In genomic region chr22:50169181-50169759, GRCh38 we compare ENCODE assay signal across 8 cellular contexts. TPM values are rescaled to one million over a fixed set of nuclear protein-coding genes. Genes with fewer than 3 reads are reported as not detected.
DNase-seq lines count a peak whose midpoint lies in the region; ATAC-seq, FAIRE-seq and TF ChIP-seq lines count a peak whose summit lies in the region.

No MANE protein-coding gene starts in this region.

- peak overlapping the region; percentile 78 for H3K27ac Mint-ChIP-seq in astrocyte (ENCODE audit: unreplicated experiment)
- H3K27ac Mint-ChIP-seq in naive thymus-derived CD4-positive, alpha-beta T cell, result peak overlapping the region in 2 of 9 donors; percentile 10 to 55

- peak overlapping the region; percentile 68 for H3K4me3 Mint-ChIP-seq in astrocyte (ENCODE audit: unreplicated experiment)
- peak overlapping the region; percentile 36 to 89 (median 72) for H3K4me3 Mint-ChIP-seq in naive thymus-derived CD4-positive, alpha-beta T cell

- no peaks in the 10 kb centered on the region for H3K4me1 Mint-ChIP-seq in astrocyte (ENCODE audit: low read depth, unreplicated experiment)
- H3K4me1 Mint-ChIP-seq in naive thymus-derived CD4-positive, alpha-beta T cell, result peaks cover 0 to 6% (median 2%) of the 10 kb centered on the region in 7 donors

- H3K4me1 ChIP-seq in heart left ventricle (peaks cover 0 to 18% (median 0%) of the 10 kb centered on the region in 12 donors), astrocyte (ENCODE audit: insufficient read depth, low read length) (no peaks in the 10 kb centered on the region), uterus (peaks cover 0 to 9% of the 10 kb centered on the region in 2 donors)
- H3K4me1 ChIP-seq in naive thymus-derived CD4-positive, alpha-beta T cell (ENCODE audit: control insufficient read depth in 2 of 2, insufficient read depth in 2 of 2, low read length in 2 of 2), result no peaks in the 10 kb centered on the region

- intact Hi-C loops in heart left ventricle (cut with DNase I), result no loop called here
- intact Hi-C loops in Right ventricle myocardium superior (cut with DNase I), result no loop called here
- intact Hi-C loops in naive thymus-derived CD4-positive, alpha-beta T cell (cut with micrococcal nuclease), result no loop called here
- intact Hi-C loops in uterus (cut with DNase I; ENCODE audit: low total_unique reads), result no loop called here

- H2AFZ ChIP-seq in astrocyte (ENCODE audit: low read depth, low read length), result no peak overlapping the region

- ATAC-seq in heart left ventricle (no peak), Right ventricle myocardium superior (ENCODE audit: poor library complexity) (no peak)
- ATAC-seq in naive thymus-derived CD4-positive, alpha-beta T cell, result no peak

- TF ChIP-seq POLR2A in heart left ventricle (IDR thresholded peaks at IDR 0.05) (no peak), uterus (IDR thresholded peaks at IDR 0.05) (no peak)

- H3K36me3 ChIP-seq in heart left ventricle (no peaks in the 10 kb centered on the region), astrocyte (ENCODE audit: insufficient read depth, low read length) (no peaks in the 10 kb centered on the region), uterus (no peaks in the 10 kb centered on the region)
- H3K36me3 ChIP-seq in naive thymus-derived CD4-positive, alpha-beta T cell (ENCODE audit: control insufficient read depth in 2 of 3, insufficient read depth in 3 of 3, low read length in 3 of 3), result no peaks in the 10 kb centered on the region

- TF ChIP-seq CTCF in heart left ventricle (IDR thresholded peaks at IDR 0.05), result no peak
- TF ChIP-seq CTCF in astrocyte (IDR thresholded peaks at IDR 0.05; ENCODE audit: insufficient read depth, low read depth, low read length), result no peak
- no peak for TF ChIP-seq CTCF in uterus (IDR thresholded peaks at IDR 0.05)

- no peak overlapping the region for H3K9ac ChIP-seq in astrocyte (ENCODE audit: low read length)

- H3K36me3 Mint-ChIP-seq in astrocyte (ENCODE audit: low read depth, unreplicated experiment), result no peaks in the 10 kb centered on the region
- no peaks in the 10 kb centered on the region for H3K36me3 Mint-ChIP-seq in naive thymus-derived CD4-positive, alpha-beta T cell

- POLR2A ChIA-PET in naive thymus-derived CD4-positive, alpha-beta T cell (lab: Charles Lee), result no interaction called here

- DNase-seq in heart left ventricle (peak in 1 of 5 donors; percentile 25), Right ventricle myocardium superior (no peak), astrocyte (ENCODE audit: low read depth) (no peak), NAMALWA (ENCODE audit: low spot score) (no peak), NCI-H187 treated with DMSO at 0.1 percent for 48 hours (lab: John Stamatoyannopoulos, UW) (no peak), NOMO-1 (lab: John Stamatoyannopoulos, UW; ENCODE audit: unreplicated experiment in 2 of 2) (no peak), uterus (no peak)
- DNase-seq in naive thymus-derived CD4-positive, alpha-beta T cell, result no peak

- CTCF ChIA-PET in naive thymus-derived CD4-positive, alpha-beta T cell (lab: Charles Lee), result no interaction called here

- no peak overlapping the region for H3K4me2 ChIP-seq in astrocyte (ENCODE audit: low read length)

- WGBS in heart left ventricle, 4 donors, result 7 to 12% (median 10%) methylated on average over 34 to 36 of the region's 36 CpGs

- no peaks in the 10 kb centered on the region for H4K20me1 ChIP-seq in astrocyte (ENCODE audit: insufficient read depth, low read length)

- peaks cover 1% of the 10 kb centered on the region for H3K9me3 Mint-ChIP-seq in astrocyte (ENCODE audit: unreplicated experiment)
- no peaks in the 10 kb centered on the region for H3K9me3 Mint-ChIP-seq in naive thymus-derived CD4-positive, alpha-beta T cell

- H3K4me3 ChIP-seq in heart left ventricle (peak overlapping the region in 7 of 12 donors; percentile 43 to 60 (median 52)), astrocyte (ENCODE audit: insufficient read depth, low read depth, low read length) (no peak overlapping the region), uterus (peak overlapping the region in 1 of 2 donors; percentile 45)
- H3K4me3 ChIP-seq in naive thymus-derived CD4-positive, alpha-beta T cell (ENCODE audit: low read length), result no peak overlapping the region

- H3K9me3 ChIP-seq in heart left ventricle (no peaks in the 10 kb centered on the region), astrocyte (ENCODE audit: insufficient read depth, low read depth, low read length) (no peaks in the 10 kb centered on the region), uterus (no peaks in the 10 kb centered on the region)
- H3K9me3 ChIP-seq in naive thymus-derived CD4-positive, alpha-beta T cell (ENCODE audit: control insufficient read depth in 2 of 3, low read length in 3 of 3), result no peaks in the 10 kb centered on the region

- H3K27me3 ChIP-seq in heart left ventricle (peaks cover 10 to 40% (median 20%) of the 10 kb centered on the region in 9 donors), astrocyte (ENCODE audit: insufficient read depth, low read length) (peaks cover 8% of the 10 kb centered on the region), uterus (peaks cover 0 to 2% of the 10 kb centered on the region in 2 donors)
- H3K27me3 ChIP-seq in naive thymus-derived CD4-positive, alpha-beta T cell (ENCODE audit: control insufficient read depth in 2 of 2, insufficient read depth in 2 of 2, low read length in 2 of 2), result peaks cover 0 to 4% of the 10 kb centered on the region in 2 donors

- no peak for FAIRE-seq in astrocyte (lab: Jason Lieb, UNC)

- H3K27me3 Mint-ChIP-seq in astrocyte (ENCODE audit: low read depth, unreplicated experiment), result peaks cover 15% of the 10 kb centered on the region
- peaks cover 20 to 49% (median 39%) of the 10 kb centered on the region in 5 donors for H3K27me3 Mint-ChIP-seq in naive thymus-derived CD4-positive, alpha-beta T cell

- no peaks in the 10 kb centered on the region for H3K79me2 ChIP-seq in astrocyte (ENCODE audit: insufficient read depth, low read length)

- no peak overlapping the region for H3K27ac ChIP-seq in heart left ventricle
- H3K27ac ChIP-seq in astrocyte (ENCODE audit: low read depth, low read length), result no peak overlapping the region
- H3K27ac ChIP-seq in naive thymus-derived CD4-positive, alpha-beta T cell (ENCODE audit: low read depth, low read length), result no peak overlapping the region
- H3K27ac ChIP-seq in uterus, result no peak overlapping the region

RNA-seq across cellular contexts. Expression of gene PANX2, which starts 1.3 kb away (rescaled TPM):
- total RNA-seq in heart left ventricle (under 1 TPM in 5 of 9 donors, not detected in 4; 0.08 to 0.77 (median 0.56) TPM), Right ventricle myocardium superior (0.43 TPM), astrocyte (2.3 and 2.8 TPM in 2 replicates), uterus (under 1 TPM in 2 of 4 donors, not detected in 2; 0.35 to 0.43 TPM)
- under 1 TPM in 1 of 2 donors, not detected in 1; 0.08 TPM for polyA plus RNA-seq in heart left ventricle
- total RNA-seq in naive thymus-derived CD4-positive, alpha-beta T cell, result 1 to 10 TPM in 1 of 5 experiments, under 1 TPM in 2, not detected in 2; 0.27 to 2.0 (median 0.66) TPM
- not detected for polyA plus RNA-seq in naive thymus-derived CD4-positive, alpha-beta T cell

RNA-seq across cellular contexts. Expression of gene TRABD, which starts 16.4 kb away (rescaled TPM):
- total RNA-seq in heart left ventricle (10 to 100 TPM; 14.3 to 28.1 (median 17.5) TPM), Right ventricle myocardium superior (22.0 TPM), astrocyte (34.0 and 35.7 TPM in 2 replicates), uterus (10 to 100 TPM in 3 of 4 donors, 1 to 10 TPM in 1; 9.5 to 37.3 (median 15.0) TPM)
- polyA plus RNA-seq in heart left ventricle, result 10 to 100 TPM; 25.8 to 32.9 TPM
- 100 to 1,000 TPM; 106 to 157 (median 124) TPM for total RNA-seq in naive thymus-derived CD4-positive, alpha-beta T cell
- 10 to 100 TPM; 29.4 to 50.0 TPM for polyA plus RNA-seq in naive thymus-derived CD4-positive, alpha-beta T cell

RNA-seq across cellular contexts. Expression of gene SELENOO, which starts 31.5 kb away (rescaled TPM):
- total RNA-seq in heart left ventricle (10 to 100 TPM; 10.4 to 23.8 (median 12.8) TPM), Right ventricle myocardium superior (15.6 TPM), astrocyte (16.9 and 18.5 TPM in 2 replicates), uterus (10 to 100 TPM in 2 of 4 donors, 1 to 10 TPM in 2; 1.5 to 22.1 (median 10.0) TPM)
- 10 to 100 TPM; 16.0 to 20.4 TPM for polyA plus RNA-seq in heart left ventricle
- 10 to 100 TPM; 26.7 to 36.6 (median 32.4) TPM for total RNA-seq in naive thymus-derived CD4-positive, alpha-beta T cell
- polyA plus RNA-seq in naive thymus-derived CD4-positive, alpha-beta T cell, result 1 to 10 TPM; 3.4 to 5.9 TPM

Comparison
In these comparisons a context has a peak if more than half of its experiments do, and no peak if none do; other contexts are left out.
1. H3K4me3 ChIP-seq: peak in heart left ventricle (7 of 12); none in astrocyte (single experiment) and naive thymus-derived CD4-positive, alpha-beta T cell (single experiment).